ENCODE assay signal across 24 cellular contexts in the genomic region with DNA sequence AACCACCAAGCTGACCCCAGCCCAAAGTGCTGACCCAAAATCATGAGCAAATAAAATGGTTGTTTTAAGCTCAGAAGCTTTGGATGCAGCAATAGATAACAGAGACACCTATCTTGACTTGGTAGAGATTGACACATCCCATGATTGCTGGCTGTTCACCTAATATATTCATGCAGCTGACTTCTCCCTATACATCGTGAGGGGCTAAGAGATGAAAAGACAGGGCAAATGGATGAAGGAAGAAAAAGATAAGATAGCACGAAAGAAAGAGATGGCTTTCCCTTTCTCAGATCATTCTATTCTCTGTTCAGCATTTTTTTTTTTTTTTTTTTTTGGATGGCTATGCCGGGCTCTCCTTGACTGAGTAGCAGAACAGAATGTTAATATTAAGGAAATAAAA.
"Had no signal": no experiment of that assay in that cellular context is flagged by ENCODE, and none has a peak within 500 bp of the region (broad histone marks: within the 10 kb centered on the region; RNA-seq: fewer than 3 reads in every experiment).

No MANE protein-coding gene starts in this region.

- H3K27ac Mint-ChIP-seq: dendritic cell treated with granulocyte-macrophage colony-stimulating factor and Interleukin-4, amounts not matched to agents 40 ng/mL and 50 ng/mL, for 4 days; effector memory CD8-positive, alpha-beta T cell; endodermal cell had no signal

- ATAC-seq: effector memory CD8-positive, alpha-beta T cell; esophagus mucosa; foreskin keratinocyte; gastrocnemius medialis; gastroesophageal sphincter; heart left ventricle; heart right ventricle had no signal

- H3K27me3 Mint-ChIP-seq: dendritic cell treated with granulocyte-macrophage colony-stimulating factor and Interleukin-4, amounts not matched to agents 40 ng/mL and 50 ng/mL, for 4 days; effector memory CD8-positive, alpha-beta T cell had no signal

- H3K27ac ChIP-seq: colonic mucosa, coronary artery, dorsolateral prefrontal cortex, epithelial cell of prostate, esophagus muscularis mucosa, esophagus squamous epithelium, foreskin keratinocyte, gastrocnemius medialis, gastroesophageal sphincter, heart left ventricle, heart right ventricle had no signal

- H3K9me3 ChIP-seq: colonic mucosa, esophagus muscularis mucosa, esophagus squamous epithelium, gastrocnemius medialis, gastroesophageal sphincter, heart left ventricle, heart right ventricle had no signal

- H3K4me3 Mint-ChIP-seq: dendritic cell treated with granulocyte-macrophage colony-stimulating factor and Interleukin-4, amounts not matched to agents 40 ng/mL and 50 ng/mL, for 4 days; effector memory CD8-positive, alpha-beta T cell; endodermal cell had no signal

- H3K9me3 Mint-ChIP-seq: dendritic cell treated with granulocyte-macrophage colony-stimulating factor and Interleukin-4, amounts not matched to agents 40 ng/mL and 50 ng/mL, for 4 days; endodermal cell had no signal

- H3K27me3 ChIP-seq: colonic mucosa, esophagus muscularis mucosa, esophagus squamous epithelium, foreskin keratinocyte, gastrocnemius medialis, gastroesophageal sphincter, heart left ventricle, heart right ventricle had no signal

- H3K4me3 ChIP-seq: colonic mucosa, coronary artery, dorsolateral prefrontal cortex, esophagus muscularis mucosa, esophagus squamous epithelium, gastrocnemius medialis, gastroesophageal sphincter, heart left ventricle, heart right ventricle had no signal

- H3K36me3 ChIP-seq: colonic mucosa, esophagus muscularis mucosa, esophagus squamous epithelium, gastrocnemius medialis, heart left ventricle had no signal

- H3K4me1 ChIP-seq: colonic mucosa, gastrocnemius medialis had no signal

- DNase-seq: colonic mucosa; cortex of kidney; dermis blood vessel endothelial cell; dorsolateral prefrontal cortex; effector CD4-positive, alpha-beta T cell; effector CD8-positive, alpha-beta T cell; effector memory CD4-positive, alpha-beta T cell; effector memory CD8-positive, alpha-beta T cell; endodermal cell; erythroblast; esophagus squamous epithelium; foreskin fibroblast; foreskin keratinocyte; foreskin melanocyte; gastrocnemius medialis; glutamatergic neuron; heart left ventricle; heart right ventricle had no signal
